In genomic region chr16:18561727-18562314, GRCh38 we compare ENCODE assay signal across 1 cellular context.
A peak's percentile ranks its signal among the peaks of the same experiment; 100 is the strongest.
TF ChIP-seq lines count a peak whose summit lies in the region.

A gene with protein sequence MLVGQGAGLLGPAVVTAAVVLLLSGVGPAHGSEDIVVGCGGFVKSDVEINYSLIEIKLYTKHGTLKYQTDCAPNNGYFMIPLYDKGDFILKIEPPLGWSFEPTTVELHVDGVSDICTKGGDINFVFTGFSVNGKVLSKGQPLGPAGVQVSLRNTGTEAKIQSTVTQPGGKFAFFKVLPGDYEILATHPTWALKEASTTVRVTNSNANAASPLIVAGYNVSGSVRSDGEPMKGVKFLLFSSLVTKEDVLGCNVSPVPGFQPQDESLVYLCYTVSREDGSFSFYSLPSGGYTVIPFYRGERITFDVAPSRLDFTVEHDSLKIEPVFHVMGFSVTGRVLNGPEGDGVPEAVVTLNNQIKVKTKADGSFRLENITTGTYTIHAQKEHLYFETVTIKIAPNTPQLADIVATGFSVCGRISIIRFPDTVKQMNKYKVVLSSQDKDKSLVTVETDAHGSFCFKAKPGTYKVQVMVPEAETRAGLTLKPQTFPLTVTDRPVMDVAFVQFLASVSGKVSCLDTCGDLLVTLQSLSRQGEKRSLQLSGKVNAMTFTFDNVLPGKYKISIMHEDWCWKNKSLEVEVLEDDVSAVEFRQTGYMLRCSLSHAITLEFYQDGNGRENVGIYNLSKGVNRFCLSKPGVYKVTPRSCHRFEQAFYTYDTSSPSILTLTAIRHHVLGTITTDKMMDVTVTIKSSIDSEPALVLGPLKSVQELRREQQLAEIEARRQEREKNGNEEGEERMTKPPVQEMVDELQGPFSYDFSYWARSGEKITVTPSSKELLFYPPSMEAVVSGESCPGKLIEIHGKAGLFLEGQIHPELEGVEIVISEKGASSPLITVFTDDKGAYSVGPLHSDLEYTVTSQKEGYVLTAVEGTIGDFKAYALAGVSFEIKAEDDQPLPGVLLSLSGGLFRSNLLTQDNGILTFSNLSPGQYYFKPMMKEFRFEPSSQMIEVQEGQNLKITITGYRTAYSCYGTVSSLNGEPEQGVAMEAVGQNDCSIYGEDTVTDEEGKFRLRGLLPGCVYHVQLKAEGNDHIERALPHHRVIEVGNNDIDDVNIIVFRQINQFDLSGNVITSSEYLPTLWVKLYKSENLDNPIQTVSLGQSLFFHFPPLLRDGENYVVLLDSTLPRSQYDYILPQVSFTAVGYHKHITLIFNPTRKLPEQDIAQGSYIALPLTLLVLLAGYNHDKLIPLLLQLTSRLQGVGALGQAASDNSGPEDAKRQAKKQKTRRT (minus strand): TSS chr16:18562097. CDS start chr16:18562040, 57 bp downstream.

TF ChIP-seq in HepG2, 621 proteins besides CTCF, POLR2A, EP300 and RAD21 (continued from another document):
- peak; percentile 48; the same call in 1 of the 2 replicates for TF ChIP-seq DRAP1 (CRISPR knock-in tag; IDR thresholded peaks at IDR 0.05)
- peak; percentile 70 for TF ChIP-seq GATAD1 (CRISPR knock-in tag; IDR thresholded peaks at IDR 0.05)
- peak; percentile 82 for TF ChIP-seq ZNF777 (CRISPR knock-in tag; IDR thresholded peaks at IDR 0.05)
- TF ChIP-seq MNT (IDR thresholded peaks at IDR 0.05) = peak; percentile 36; the same call in 1 of the 2 replicates
- 0 out of 2 replicates have a peak, but pooled peaks have one; percentile 30 for TF ChIP-seq TFDP1 (CRISPR knock-in tag; IDR thresholded peaks at IDR 0.05; ENCODE audit: borderline replicate concordance)
- TF ChIP-seq RBFOX2 (IDR thresholded peaks at IDR 0.05; ENCODE audit: low read depth, low read length) = peak; percentile 70
- TF ChIP-seq, protein P1, sequence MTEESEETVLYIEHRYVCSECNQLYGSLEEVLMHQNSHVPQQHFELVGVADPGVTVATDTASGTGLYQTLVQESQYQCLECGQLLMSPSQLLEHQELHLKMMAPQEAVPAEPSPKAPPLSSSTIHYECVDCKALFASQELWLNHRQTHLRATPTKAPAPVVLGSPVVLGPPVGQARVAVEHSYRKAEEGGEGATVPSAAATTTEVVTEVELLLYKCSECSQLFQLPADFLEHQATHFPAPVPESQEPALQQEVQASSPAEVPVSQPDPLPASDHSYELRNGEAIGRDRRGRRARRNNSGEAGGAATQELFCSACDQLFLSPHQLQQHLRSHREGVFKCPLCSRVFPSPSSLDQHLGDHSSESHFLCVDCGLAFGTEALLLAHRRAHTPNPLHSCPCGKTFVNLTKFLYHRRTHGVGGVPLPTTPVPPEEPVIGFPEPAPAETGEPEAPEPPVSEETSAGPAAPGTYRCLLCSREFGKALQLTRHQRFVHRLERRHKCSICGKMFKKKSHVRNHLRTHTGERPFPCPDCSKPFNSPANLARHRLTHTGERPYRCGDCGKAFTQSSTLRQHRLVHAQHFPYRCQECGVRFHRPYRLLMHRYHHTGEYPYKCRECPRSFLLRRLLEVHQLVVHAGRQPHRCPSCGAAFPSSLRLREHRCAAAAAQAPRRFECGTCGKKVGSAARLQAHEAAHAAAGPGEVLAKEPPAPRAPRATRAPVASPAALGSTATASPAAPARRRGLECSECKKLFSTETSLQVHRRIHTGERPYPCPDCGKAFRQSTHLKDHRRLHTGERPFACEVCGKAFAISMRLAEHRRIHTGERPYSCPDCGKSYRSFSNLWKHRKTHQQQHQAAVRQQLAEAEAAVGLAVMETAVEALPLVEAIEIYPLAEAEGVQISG (CRISPR knock-in tag; IDR thresholded peaks at IDR 0.05) = peak; percentile 92
- TF ChIP-seq GABPB1 (CRISPR knock-in tag; IDR thresholded peaks at IDR 0.05) = peak; percentile 56
- peak; percentile 57 for TF ChIP-seq PHF8 (CRISPR knock-in tag; IDR thresholded peaks at IDR 0.05)
- peak; percentile 48; the same call in 1 of the 2 replicates for TF ChIP-seq POLR2G (IDR thresholded peaks at IDR 0.05; ENCODE audit: low read depth, low read length)
- TF ChIP-seq NFKB2 (CRISPR knock-in tag; IDR thresholded peaks at IDR 0.05; ENCODE audit: borderline replicate concordance) = peak; percentile 32; the same call in 1 of the 2 replicates
- TF ChIP-seq SAP130 (CRISPR knock-in tag; IDR thresholded peaks at IDR 0.05; ENCODE audit: low read depth) = peak; percentile 83
- TF ChIP-seq MXD4 (CRISPR knock-in tag; IDR thresholded peaks at IDR 0.05) = peak; percentile 74; the same call in 1 of the 2 replicates
- TF ChIP-seq TAF1 (CRISPR knock-in tag; IDR thresholded peaks at IDR 0.05) = peak; percentile 47
